Comparison of ENCODE assay signal across 8 cellular contexts in genomic region chr12:57238854-57239554, GRCh38. TPM values are rescaled to one million over a fixed set of nuclear protein-coding genes. Genes with fewer than 3 reads are reported as not detected.
DNase-seq lines count a peak whose midpoint lies in the region; ATAC-seq and TF ChIP-seq lines count a peak whose summit lies in the region.

No MANE protein-coding gene starts in this region.

- H3K36me3 ChIP-seq in BJ (ENCODE audit: control insufficient read depth, insufficient read depth, low read length) (peaks cover 17% of the 10 kb centered on the region), duodenal mucosa (ENCODE audit: control insufficient read depth in 1 of 2, insufficient read depth in 2 of 2, low read length in 2 of 2) (peaks cover under 1 to 7% of the 10 kb centered on the region in 2 donors), lung (ENCODE audit: control insufficient read depth in 2 of 2, insufficient read depth in 2 of 2, low read length in 2 of 2) (peaks cover 0 to 10% of the 10 kb centered on the region in 2 donors)

- H3K27me3 ChIP-seq in BJ (ENCODE audit: control insufficient read depth, insufficient read depth, low read length): no peaks in the 10 kb centered on the region; the same call in 1 of the 2 replicates
- peaks cover 66 to 74% of the 10 kb centered on the region in 2 donors for H3K27me3 ChIP-seq in duodenal mucosa (ENCODE audit: control insufficient read depth in 1 of 2, insufficient read depth in 2 of 2, low read length in 2 of 2)
- H3K27me3 ChIP-seq in lung (ENCODE audit: control insufficient read depth, insufficient read depth): peaks cover 4% of the 10 kb centered on the region

- H3K4me1 ChIP-seq in duodenal mucosa (ENCODE audit: control insufficient read depth in 1 of 2, insufficient read depth in 2 of 2, low read length in 2 of 2): peaks cover 35 to 60% of the 10 kb centered on the region in 2 donors
- H3K4me1 ChIP-seq in lung (ENCODE audit: control insufficient read depth in 2 of 2, insufficient read depth in 2 of 2, low read length in 2 of 2): peaks cover 4 to 11% of the 10 kb centered on the region in 2 donors

- DNase-seq in BJ (ENCODE audit: low read depth) (peak; percentile 44), NCI-H526 (lab: John Stamatoyannopoulos, UW) (peak; percentile 83 to 94), lung (ENCODE audit: low spot score) (peak; percentile 88)
- DNase-seq in activated CD4-positive, alpha-beta T cell treated with anti-CD3 and anti-CD28 coated beads, Interleukin-2, amount 50 U/mL, for 24 hours (ENCODE audit: low read depth in 1 of 2, low spot score in 1 of 2): peak; percentile 76 to 87
- DNase-seq in stimulated activated CD4-positive, alpha-beta T cell treated with anti-CD3 and anti-CD28 coated beads, TNF-alpha, amount 100 ng/mL, for 24 hours (ENCODE audit: low read depth in 3 of 3): peak; percentile 73 to 88 (median 81)

- ATAC-seq in GM19035 (IDR thresholded peaks at IDR 0.05; ENCODE audit: unreplicated experiment) (peak; percentile 53), HG03354 (IDR thresholded peaks at IDR 0.05; ENCODE audit: poor library complexity, severe bottlenecking, unreplicated experiment) (peak; percentile 58), lung (ENCODE audit: insufficient read depth, low FRiP score) (peak; percentile 86)

- 1 to 2% methylated on average over 46 to 47 of the region's 47 CpGs for WGBS in lung, 2 donors

- H3K27ac ChIP-seq in duodenal mucosa (ENCODE audit: low read depth, low read length): no peak overlapping the region
- H3K27ac ChIP-seq in lung (ENCODE audit: low read depth in 1 of 2, low read length in 1 of 2): no peak overlapping the region

- CTCF ChIA-PET in BJ (lab: Yijun Ruan, JAX): interaction anchor here (0.8 to 14.1 kb wide), 26 partner anchors 8 to 236 kb away, joined by 3 to 334 read pairs (median 5); partner anchors contain the start of genes INHBE, NEMP1, NXPH4 and SHMT2

- TF ChIP-seq CTCF in BJ (IDR thresholded peaks at IDR 0.05; ENCODE audit: insufficient read depth, low read depth, low read length) (peak; percentile 100), lung (IDR thresholded peaks at IDR 0.05; ENCODE audit: control extremely low read depth, extremely low read depth) (peak; percentile 100)

- no peaks in the 10 kb centered on the region for H3K9me3 ChIP-seq in duodenal mucosa (ENCODE audit: control insufficient read depth in 1 of 2, low read length in 2 of 2)
- H3K9me3 ChIP-seq in lung (ENCODE audit: control insufficient read depth in 2 of 2, insufficient read depth in 1 of 2, low read length in 1 of 2): no peaks in the 10 kb centered on the region

- POLR2A ChIA-PET in BJ (lab: Charles Lee): interaction anchor here (0.8 to 1.0 kb wide), 3 partner anchors 9 to 25 kb away, joined by 4 to 5 read pairs (median 4); partner anchors contain the start of gene SHMT2

- peak overlapping the region; percentile 60 for H3K4me3 ChIP-seq in BJ (ENCODE audit: low read depth, low read length)
- H3K4me3 ChIP-seq in duodenal mucosa (ENCODE audit: low read depth in 1 of 2, low read length in 2 of 2): peak overlapping the region; percentile 64 to 71
- no peak overlapping the region for H3K4me3 ChIP-seq in lung

- no peak overlapping the region for H3K9ac ChIP-seq in duodenal mucosa (ENCODE audit: low read depth in 1 of 2, low read length in 2 of 2)

RNA-seq across cellular contexts. Expression of gene SHMT2, which starts 9.5 kb away (rescaled TPM):
- 299 and 550 TPM in 2 replicates for polyA plus RNA-seq in BJ (2011; rRNA removed)
- 213 and 403 TPM in 2 replicates for polyA minus RNA-seq in BJ (2011; rRNA and poly(A)+ RNA removed)
- 100 to 1,000 TPM in 1 of 2 donors, 10 to 100 TPM in 1; 46.1 to 113 TPM for total RNA-seq in lung
- polyA plus RNA-seq in lung: 10 to 100 TPM; 56.6 to 97.0 TPM

RNA-seq across cellular contexts. Expression of gene STAC3, which starts 12.0 kb away (rescaled TPM):
- polyA plus RNA-seq in BJ (2011; rRNA removed) (0.12 and 0.48 TPM in 2 replicates), lung (1 to 10 TPM; 6.9 to 7.4 TPM)
- 0.62 and 0.67 TPM in 2 replicates for polyA minus RNA-seq in BJ (2011; rRNA and poly(A)+ RNA removed)
- total RNA-seq in lung: 1 to 10 TPM; 1.7 to 5.9 TPM

RNA-seq across cellular contexts. Expression of gene NXPH4, which starts 22.4 kb away (rescaled TPM):
- polyA plus RNA-seq in BJ (2011; rRNA removed) (1.4 and 2.8 TPM in 2 replicates), lung (under 1 TPM; 0.15 to 0.16 TPM)
- polyA minus RNA-seq in BJ (2011; rRNA and poly(A)+ RNA removed): 1.8 and 2.2 TPM in 2 replicates
- total RNA-seq in lung: under 1 TPM; 0.80 to 0.94 TPM
